In the genomic region with DNA sequence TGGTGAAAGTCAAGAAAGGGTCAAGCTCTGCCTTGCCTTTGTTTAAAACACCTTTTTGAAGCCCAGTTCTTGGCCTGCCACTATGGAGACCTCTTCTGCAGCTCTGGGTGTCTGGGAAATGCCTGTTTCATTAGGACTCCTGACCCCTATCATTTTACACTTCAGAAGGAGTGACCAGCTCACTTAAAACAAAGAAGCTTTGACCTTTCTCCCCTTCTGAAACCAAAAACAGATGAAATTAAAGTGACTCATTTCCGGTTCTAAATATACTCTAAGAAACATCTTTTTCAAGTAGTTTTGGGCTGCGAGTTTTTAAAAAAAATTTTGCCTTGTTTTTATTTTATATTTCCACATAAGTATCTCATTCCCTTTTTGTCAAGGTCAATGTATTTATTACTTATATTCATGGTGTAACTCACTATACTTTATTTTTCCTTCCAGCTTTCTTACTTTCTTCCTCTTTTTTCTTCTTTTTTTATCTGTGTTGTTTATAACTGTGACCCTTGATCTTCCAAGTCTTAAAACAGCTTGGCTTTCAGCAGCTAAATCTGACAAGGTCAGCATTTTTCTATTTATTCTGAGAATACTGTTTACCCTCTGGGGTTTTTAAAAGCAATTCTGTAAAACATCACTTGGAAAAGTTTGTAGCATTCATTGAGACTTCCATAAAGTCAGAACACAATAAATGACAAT, we compare ENCODE assay signal across 10 cellular contexts.
A peak's percentile ranks its signal among the peaks of the same experiment; 100 is the strongest.
DNase-seq lines count a peak whose midpoint lies in the region; ATAC-seq, FAIRE-seq and TF ChIP-seq lines count a peak whose summit lies in the region.
"Had no signal": no experiment of that assay in that cellular context is flagged by ENCODE, and none has a peak within 500 bp of the region (broad histone marks: within the 10 kb centered on the region; RNA-seq: fewer than 3 reads in every experiment).

No MANE protein-coding gene starts in this region.

- H3K36me3 ChIP-seq in endothelial cell of umbilical vein (ENCODE audit: control insufficient read depth in 2 of 2, extremely low read depth in 1 of 2, insufficient read depth in 2 of 2, low read length in 2 of 2) = no peaks in the 10 kb centered on the region
- H3K36me3 ChIP-seq in ascending aorta = no peaks in the 10 kb centered on the region

- no peaks in the 10 kb centered on the region for H3K9me3 Mint-ChIP-seq in activated naive CD4-positive, alpha-beta T cell treated with anti-CD3 and anti-CD28 coated beads, Interleukin-2, amount 10 ng/mL, durations not matched to agents 7 days and 5 days

- H3K9ac ChIP-seq in endothelial cell of umbilical vein (replicated peaks; ENCODE audit: extremely low read depth, insufficient read depth, low read length) = no peak overlapping the region

- no peak overlapping the region for H2AFZ ChIP-seq in endothelial cell of umbilical vein (ENCODE audit: low read depth, low read length)

- H3K9me3 ChIP-seq in endothelial cell of umbilical vein (replicated peaks; ENCODE audit: control insufficient read depth, insufficient read depth, low read length) = no peaks in the 10 kb centered on the region
- H3K9me3 ChIP-seq in ascending aorta = no peaks in the 10 kb centered on the region

- no peak overlapping the region for H3K27ac Mint-ChIP-seq in activated naive CD4-positive, alpha-beta T cell treated with anti-CD3 and anti-CD28 coated beads, Interleukin-2, amount 10 ng/mL, durations not matched to agents 7 days and 5 days

- H3K4me1 Mint-ChIP-seq in activated naive CD4-positive, alpha-beta T cell treated with anti-CD3 and anti-CD28 coated beads, Interleukin-2, amount 10 ng/mL, durations not matched to agents 7 days and 5 days = no peaks in the 10 kb centered on the region

- CTCF ChIA-PET in endothelial cell of umbilical vein (lab: Charles Lee) = interaction anchor here (0.5 to 2.8 kb wide), 23 partner anchors 8 to 1266 kb away, joined by 3 to 59 read pairs (median 6); partner anchors contain the start of genes NR2F1 and NR2F1-AS1
- CTCF ChIA-PET in activated naive CD4-positive, alpha-beta T cell treated with anti-CD3 and anti-CD28 coated beads, Interleukin-2, amount 10 ng/mL, durations not matched to agents 7 days and 5 days (lab: Charles Lee) = no interaction called here

- intact Hi-C loops in endothelial cell of umbilical vein (cut with micrococcal nuclease) = loop anchor here (1.0 to 2.0 kb wide), 4 partner anchors 171 to 893 kb away; no protein-coding TSS in a partner anchor
- intact Hi-C loops in ascending aorta (cut with DNase I) = no loop called here

- H3K27me3 Mint-ChIP-seq in activated naive CD4-positive, alpha-beta T cell treated with anti-CD3 and anti-CD28 coated beads, Interleukin-2, amount 10 ng/mL, durations not matched to agents 7 days and 5 days = no peaks in the 10 kb centered on the region

- H3K4me1 ChIP-seq in endothelial cell of umbilical vein (ENCODE audit: control insufficient read depth, extremely low read depth, insufficient read depth, low read length) (peaks cover 16% of the 10 kb centered on the region), ascending aorta (no peaks in the 10 kb centered on the region)

- H3K4me3 ChIP-seq in endothelial cell of umbilical vein (replicated peaks in 1 of 3; ENCODE audit: insufficient read depth in 1 of 3, low read depth in 1 of 3, low read length in 3 of 3) (no peak overlapping the region), ascending aorta (no peak overlapping the region)

- H3K4me3 Mint-ChIP-seq in activated naive CD4-positive, alpha-beta T cell treated with anti-CD3 and anti-CD28 coated beads, Interleukin-2, amount 10 ng/mL, durations not matched to agents 7 days and 5 days = no peak overlapping the region

- no peaks in the 10 kb centered on the region for H4K20me1 ChIP-seq in endothelial cell of umbilical vein (replicated peaks; ENCODE audit: control insufficient read depth, extremely low read depth, insufficient read depth, low read length)

- H3K36me3 Mint-ChIP-seq in activated naive CD4-positive, alpha-beta T cell treated with anti-CD3 and anti-CD28 coated beads, Interleukin-2, amount 10 ng/mL, durations not matched to agents 7 days and 5 days = no peaks in the 10 kb centered on the region

- FAIRE-seq in endothelial cell of umbilical vein (lab: Jason Lieb, UNC) = peak; percentile 65

- H3K4me2 ChIP-seq in endothelial cell of umbilical vein (ENCODE audit: insufficient read depth, low read length) = peak overlapping the region; percentile 45

- H3K27me3 ChIP-seq in endothelial cell of umbilical vein (ENCODE audit: control insufficient read depth in 2 of 2, insufficient read depth in 2 of 2, low read length in 2 of 2) = no peaks in the 10 kb centered on the region
- H3K27me3 ChIP-seq in ascending aorta = no peaks in the 10 kb centered on the region

- TF ChIP-seq CTCF in AG09319 (IDR thresholded peaks at IDR 0.05; ENCODE audit: low read depth, low read length) = no peak
- no peak for TF ChIP-seq CTCF in endothelial cell of umbilical vein (IDR thresholded peaks at IDR 0.05; ENCODE audit: extremely low read depth in 1 of 2, insufficient read depth in 1 of 2, low read depth in 1 of 2, low read length in 2 of 2)
- no peak for TF ChIP-seq CTCF in GM10266 (IDR thresholded peaks at IDR 0.05; ENCODE audit: control insufficient read depth, insufficient read depth, low read depth, missing control alignments)
- no peak for TF ChIP-seq CTCF in ascending aorta (IDR thresholded peaks at IDR 0.05)

- H3K27ac ChIP-seq in endothelial cell of umbilical vein (ENCODE audit: insufficient read depth, low read depth, low read length) (peak overlapping the region; percentile 41), ascending aorta (no peak overlapping the region)

- no peaks in the 10 kb centered on the region for H3K9me1 ChIP-seq in endothelial cell of umbilical vein (replicated peaks; ENCODE audit: control insufficient read depth, extremely low read depth, insufficient read depth, low read length)

- DNase-seq in AG09319 (ENCODE audit: extremely low read depth, low read depth) (peak; percentile 24), HS-5 (ENCODE audit: low read depth) (peak; percentile 64), endothelial cell of umbilical vein (ENCODE audit: low read depth, low spot score) (peak; percentile 79), GM10266 (ENCODE audit: extremely low spot score) (no peak), DMS153 treated with DMSO at 0.1 percent for 48 hours (lab: John Stamatoyannopoulos, UW; ENCODE audit: unreplicated experiment) (no peak), ascending aorta (ENCODE audit: low spot score in 2 of 2) (no peak)
- no peak for DNase-seq in activated naive CD4-positive, alpha-beta T cell treated with anti-CD3 and anti-CD28 coated beads, Interleukin-2, amount 10 ng/mL, durations not matched to agents 7 days and 5 days
- DNase-seq: activated CD8-positive, alpha-beta memory T cell treated with anti-CD3 and anti-CD28 coated beads, Interleukin-2, amount 50 U/mL, for 48 hours; NCI-H1417 treated with DMSO at 0.1 percent for 48 hours had no signal

- dilution Hi-C loops in endothelial cell of umbilical vein (cut with MboI; ENCODE audit: extremely low pct_ligation_motif_present, low sequenced_read_pairs) = no loop called here

- POLR2A ChIA-PET in endothelial cell of umbilical vein (lab: Charles Lee) = no interaction called here

- BruUV-seq in endothelial cell of umbilical vein (replicated peaks; lab: Mats Ljungman, UMichigan) = no TSS peak

- H3K79me2 ChIP-seq in endothelial cell of umbilical vein (ENCODE audit: control insufficient read depth, insufficient read depth, low read length) = no peaks in the 10 kb centered on the region

- TF ChIP-seq POLR2A in endothelial cell of umbilical vein (IDR thresholded peaks at IDR 0.05; ENCODE audit: low read depth, low read length) = no peak

- ATAC-seq in GM19468 (IDR thresholded peaks at IDR 0.05; ENCODE audit: extremely low read depth, unreplicated experiment) = peak; percentile 26

TF ChIP-seq in endothelial cell of umbilical vein, 7 proteins besides CTCF, POLR2A, EP300 and RAD21:
- TF ChIP-seq EZH2 (IDR thresholded peaks at IDR 0.05; ENCODE audit: borderline replicate concordance, low read depth, low read length, severe bottlenecking) = no peak
- TF ChIP-seq GATA2 (IDR thresholded peaks at IDR 0.05; ENCODE audit: insufficient read depth, insufficient read length, low read depth, low read length) = no peak
- no peak for TF ChIP-seq MYC (IDR thresholded peaks at IDR 0.05; ENCODE audit: low read depth, low read length)
- TF ChIP-seq FOS (IDR thresholded peaks at IDR 0.05; ENCODE audit: borderline replicate concordance, insufficient read depth, low read length) = peak; percentile 51
- TF ChIP-seq, protein P1, sequence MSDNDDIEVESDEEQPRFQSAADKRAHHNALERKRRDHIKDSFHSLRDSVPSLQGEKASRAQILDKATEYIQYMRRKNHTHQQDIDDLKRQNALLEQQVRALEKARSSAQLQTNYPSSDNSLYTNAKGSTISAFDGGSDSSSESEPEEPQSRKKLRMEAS (IDR thresholded peaks at IDR 0.05; ENCODE audit: insufficient read depth, insufficient read length) = no peak
- TF ChIP-seq POLR2AphosphoS5 (IDR thresholded peaks at IDR 0.05; ENCODE audit: insufficient read depth, low read depth, low read length) = no peak
- peak; percentile 58 for TF ChIP-seq JUN (IDR thresholded peaks at IDR 0.05; ENCODE audit: borderline replicate concordance, insufficient read depth, insufficient read length, low read depth)

Comparison
In these comparisons a context has a peak if more than half of its experiments do, and no peak if none do; other contexts are left out.
1. DNase-seq: peak in AG09319 (single experiment), HS-5 (single experiment) and endothelial cell of umbilical vein (single experiment); none in activated naive CD4-positive, alpha-beta T cell treated with anti-CD3 and anti-CD28 coated beads, Interleukin-2, amount 10 ng/mL, durations not matched to agents 7 days and 5 days (single experiment), GM10266 (single experiment), DMS153 treated with DMSO at 0.1 percent for 48 hours (single experiment) and ascending aorta (0 of 2).